14 cellular contexts compared by ENCODE assay signal in the genomic region with DNA sequence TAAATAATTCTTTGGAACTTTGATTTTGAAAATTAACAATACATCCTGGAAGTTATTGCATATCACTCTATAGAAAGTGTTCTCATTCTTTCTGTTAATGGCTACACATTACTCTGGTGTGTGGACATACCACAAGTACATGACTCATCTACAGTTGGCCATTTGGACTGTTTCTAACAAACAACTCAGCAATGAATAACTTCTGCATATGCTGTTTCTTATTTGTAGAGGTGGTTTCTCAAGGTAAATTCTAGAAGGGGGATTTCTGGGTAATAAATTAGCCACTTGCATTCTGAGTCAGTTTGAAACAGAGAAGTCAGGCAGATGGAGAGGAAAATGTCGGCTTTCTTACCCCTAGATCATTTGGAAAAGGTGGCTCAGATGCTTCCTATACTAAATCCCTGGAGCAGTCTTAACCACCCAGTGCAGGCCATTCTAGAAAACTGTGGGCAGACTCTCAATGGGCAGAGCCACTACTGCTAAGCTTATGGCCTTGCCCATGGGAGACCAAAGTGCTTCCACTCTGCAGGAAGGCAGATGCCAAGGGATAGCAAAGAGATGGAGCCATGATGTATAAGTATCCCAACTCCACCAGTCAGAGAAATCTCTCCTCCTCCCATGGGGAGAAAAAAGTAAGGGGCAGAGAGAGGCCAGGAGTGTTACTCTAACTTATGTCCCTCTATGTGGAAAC.
DNase-seq lines count a peak whose midpoint lies in the region; ATAC-seq, FAIRE-seq and TF ChIP-seq lines count a peak whose summit lies in the region.
"Had no signal": no experiment of that assay in that cellular context is flagged by ENCODE, and none has a peak within 500 bp of the region (broad histone marks: within the 10 kb centered on the region; RNA-seq: fewer than 3 reads in every experiment).

No MANE protein-coding gene starts in this region.

- H3K4me3 ChIP-seq in choroid plexus epithelial cell (ENCODE audit: low read depth, low read length) = no peak overlapping the region
- H3K4me3 ChIP-seq: BLaER1 treated with 17β-estradiol and CSF1 and Interleukin-3, amounts not matched to agents 10 nM and 100 nM had no signal

- ATAC-seq in GM21619 (IDR thresholded peaks at IDR 0.05; ENCODE audit: unreplicated experiment) (peak; percentile 95), HG03354 (IDR thresholded peaks at IDR 0.05; ENCODE audit: poor library complexity, severe bottlenecking, unreplicated experiment) (peak; percentile 92), GM21390 (IDR thresholded peaks at IDR 0.05; ENCODE audit: unreplicated experiment) (no peak)
- ATAC-seq: Panc1; stimulated activated memory B cell treated with anti-CD40 and anti-IgM and Interleukin-4, amounts not matched to agents 10 μg/mL and 1 μg/mL and 100 μg/mL, for 72 hours had no signal

- TF ChIP-seq CTCF in choroid plexus epithelial cell (conservative IDR thresholded peaks at IDR 0.05; ENCODE audit: low read depth, low read length) = no peak

- DNase-seq in GM18507 (ENCODE audit: extremely low spot score, insufficient read length, low read depth) (no peak), choroid plexus epithelial cell (ENCODE audit: low read depth) (peak; percentile 4), anterior cingulate cortex (lab: John Stamatoyannopoulos, UW) (no peak), mucosa of gallbladder (ENCODE audit: low spot score) (no peak), GF-D8 (lab: John Stamatoyannopoulos, UW) (no peak)
- DNase-seq: activated naive CD4-positive, alpha-beta T cell treated with anti-CD3 and anti-CD28 coated beads for 36 hours; NCI-H2227 treated with DMSO at 0.1 percent for 48 hours; stimulated activated CD4-positive, alpha-beta T cell treated with anti-CD3 and anti-CD28 coated beads, Interleukin-2, amount 100 ng/mL, for 24 hours had no signal

- peak; percentile 56 for FAIRE-seq in GM18507 (lab: Jason Lieb, UNC)
